Comparison of ENCODE assay signal across 8 cellular contexts in the genomic region with DNA sequence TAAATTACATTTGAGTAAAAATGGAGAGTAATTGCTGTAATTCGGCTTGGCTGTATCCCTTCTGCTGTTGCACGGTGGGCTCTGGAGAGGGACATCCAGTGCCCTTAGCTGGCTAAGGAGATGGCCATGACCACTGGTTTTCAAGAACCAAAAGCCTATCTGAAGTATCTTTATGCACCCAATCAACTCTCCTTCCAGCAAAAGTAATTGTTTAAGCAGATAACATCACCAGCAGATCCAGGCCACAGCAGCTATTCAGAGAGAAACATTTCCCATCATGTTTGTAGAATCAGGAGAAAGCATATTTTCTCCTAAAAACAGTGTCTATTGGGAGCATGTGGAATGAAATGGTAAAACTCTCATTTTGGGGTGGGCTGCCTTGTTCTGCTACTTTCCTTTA.
"Had no signal": no experiment of that assay in that cellular context is flagged by ENCODE, and none has a peak within 500 bp of the region (broad histone marks: within the 10 kb centered on the region; RNA-seq: fewer than 3 reads in every experiment).

No MANE protein-coding gene starts in this region.

- ATAC-seq: HepG2, K562 had no signal

- H3K4me3 Mint-ChIP-seq: IgD-negative memory B cell had no signal

- H3K4me3 ChIP-seq: K562 had no signal

- H3K4me1 Mint-ChIP-seq: IgD-negative memory B cell had no signal

- H3K27ac Mint-ChIP-seq: IgD-negative memory B cell had no signal

- H3K27me3 Mint-ChIP-seq: IgD-negative memory B cell had no signal

- DNase-seq: IMR-90, KBM-7, KG1 had no signal

- H3K36me3 Mint-ChIP-seq: IgD-negative memory B cell had no signal

- H3K4me2 ChIP-seq: KMS-11 had no signal

- H3K27ac ChIP-seq: HL-60, KMS-11 had no signal

- H3K9ac ChIP-seq: KMS-11 had no signal
